In the genomic region with DNA sequence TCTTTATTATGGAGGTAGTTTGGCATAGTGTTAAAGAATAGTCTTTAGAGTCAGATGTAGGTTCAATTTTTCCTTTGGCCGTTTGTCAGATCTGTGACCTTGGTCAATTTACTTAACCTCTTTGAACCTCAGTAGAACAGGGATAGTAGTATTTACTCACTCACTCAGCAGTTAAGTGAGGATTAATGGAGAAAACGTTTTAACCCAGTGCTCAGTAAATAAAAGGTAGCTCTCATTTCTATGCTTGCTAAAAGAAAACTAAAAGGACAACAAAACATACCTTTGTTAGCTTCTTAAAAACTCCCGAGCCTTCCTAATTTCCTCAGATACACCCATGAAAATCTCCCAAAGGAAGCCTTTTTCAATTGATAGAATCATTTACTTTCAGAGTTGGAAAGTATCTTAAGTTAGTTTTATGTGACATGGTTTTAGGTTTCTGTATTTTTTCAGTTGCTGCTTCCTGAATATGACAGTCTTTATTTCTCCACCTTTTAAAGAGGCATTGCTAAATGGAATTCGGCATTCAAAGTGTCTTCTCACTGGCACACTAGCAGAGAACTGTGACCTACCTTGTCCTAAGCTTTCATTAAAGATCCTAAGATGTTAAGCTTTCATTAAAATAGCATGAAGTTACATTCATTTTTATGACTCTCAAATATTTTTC, we compare ENCODE assay signal across 12 cellular contexts. TPM values are rescaled to one million over a fixed set of nuclear protein-coding genes. Genes with fewer than 3 reads are reported as not detected.
A peak's percentile ranks its signal among the peaks of the same experiment; 100 is the strongest.
DNase-seq lines count a peak whose midpoint lies in the region; ATAC-seq, FAIRE-seq and TF ChIP-seq lines count a peak whose summit lies in the region.
"Had no signal": no experiment of that assay in that cellular context is flagged by ENCODE, and none has a peak within 500 bp of the region (broad histone marks: within the 10 kb centered on the region; RNA-seq: fewer than 3 reads in every experiment).

No MANE protein-coding gene starts in this region.

- H3K4me2 ChIP-seq in Loucy (ENCODE audit: low read depth, low read length, poor library complexity, severe bottlenecking) = peak overlapping the region; percentile 86

- peak overlapping the region; percentile 60 for H3K4me3 ChIP-seq in Loucy (ENCODE audit: low read length, poor library complexity, severe bottlenecking)
- no peak overlapping the region for H3K4me3 ChIP-seq in SJCRH30
- H3K4me3 ChIP-seq in gastroesophageal sphincter = no peak overlapping the region

- no peak for TF ChIP-seq POLR2A in gastroesophageal sphincter (IDR thresholded peaks at IDR 0.05)

- no peak for ATAC-seq in gastroesophageal sphincter
- ATAC-seq: naive thymus-derived CD8-positive, alpha-beta T cell had no signal

- CTCF ChIA-PET in Calu3 (lab: Charles Lee) (interaction anchor here (1.2 kb wide), 1 partner anchor 37 kb away, joined by 3 read pairs; no protein-coding TSS in a partner anchor), MCF 10A (lab: Yijun Ruan, JAX) (interaction anchor here (0.6 to 1.0 kb wide), 6 partner anchors 9 to 402 kb away, joined by 3 to 5 read pairs (median 4); no protein-coding TSS in a partner anchor)

- no peak overlapping the region for H3K27ac ChIP-seq in SJCRH30
- H3K27ac ChIP-seq in gastroesophageal sphincter = no peak overlapping the region

- H3K27me3 Mint-ChIP-seq in Calu3 (ENCODE audit: unreplicated experiment) (no peaks in the 10 kb centered on the region), MCF 10A (ENCODE audit: insufficient read depth, unreplicated experiment) (no peaks in the 10 kb centered on the region)
- H3K27me3 Mint-ChIP-seq: naive thymus-derived CD8-positive, alpha-beta T cell had no signal

- H3K4me1 ChIP-seq in Loucy (ENCODE audit: insufficient read depth, low read length, poor library complexity, severe bottlenecking) (peaks cover 60% of the 10 kb centered on the region), SJCRH30 (0 out of 2 replicates have a peak, but pooled peaks cover 3% of the 10 kb centered on the region), gastroesophageal sphincter (peaks cover 0 to 64% (median 5%) of the 10 kb centered on the region in 3 donors)

- no peak for FAIRE-seq in HTR-8/SVneo (lab: Jason Lieb, UNC)

- H3F3A ChIP-seq in Loucy (ENCODE audit: low read depth) = no peaks in the 10 kb centered on the region

- WGBS in gastroesophageal sphincter (ENCODE audit: low coverage in 1 of 2), 2 donors = 22 to 24% methylated on average over 4 of the region's 4 CpGs

- H3K27me3 ChIP-seq in Loucy (ENCODE audit: insufficient read depth, low read length, poor library complexity, severe bottlenecking) (no peaks in the 10 kb centered on the region), SJCRH30 (no peaks in the 10 kb centered on the region), gastroesophageal sphincter (no peaks in the 10 kb centered on the region)

- H3K79me2 ChIP-seq in Loucy (ENCODE audit: insufficient read depth, low read length) = peaks cover 100% of the 10 kb centered on the region

- H3K36me3 Mint-ChIP-seq in Calu3 (ENCODE audit: insufficient read depth, unreplicated experiment) (no peaks in the 10 kb centered on the region), MCF 10A (ENCODE audit: insufficient read depth, unreplicated experiment) (no peaks in the 10 kb centered on the region)

- BruUV-seq in Calu3 (replicated peaks; lab: Mats Ljungman, UMichigan) (no TSS peak), MCF 10A (replicated peaks; lab: Mats Ljungman, UMichigan) (no TSS peak)

- H3K36me3 ChIP-seq in Loucy (ENCODE audit: insufficient read depth, low read length) = no peaks in the 10 kb centered on the region
- H3K36me3 ChIP-seq in SJCRH30 = no peaks in the 10 kb centered on the region
- H3K36me3 ChIP-seq in gastroesophageal sphincter = no peaks in the 10 kb centered on the region

- H3K4me3 Mint-ChIP-seq in Calu3 (ENCODE audit: low read depth, unreplicated experiment) = peak overlapping the region; percentile 61
- peak overlapping the region; percentile 62 for H3K4me3 Mint-ChIP-seq in MCF 10A (ENCODE audit: unreplicated experiment)

- POLR2A ChIA-PET in MCF 10A (lab: Yijun Ruan, JAX) = interaction anchor here (1.8 kb wide), 1 partner anchor 9 kb away, joined by 7 read pairs; no protein-coding TSS in a partner anchor

- H4K20me1 ChIP-seq in Loucy (ENCODE audit: insufficient read depth, low read length, poor library complexity, severe bottlenecking) = peaks cover 50% of the 10 kb centered on the region

- H3K4me1 Mint-ChIP-seq in Calu3 (ENCODE audit: low read depth, unreplicated experiment) (peaks cover 74% of the 10 kb centered on the region), MCF 10A (ENCODE audit: insufficient read depth, unreplicated experiment) (peaks cover 40% of the 10 kb centered on the region)

- peak overlapping the region; percentile 83 for H3K27ac Mint-ChIP-seq in Calu3 (ENCODE audit: unreplicated experiment)
- peak overlapping the region; percentile 68 for H3K27ac Mint-ChIP-seq in MCF 10A (ENCODE audit: low read depth, unreplicated experiment)

- H3K9ac ChIP-seq in Loucy (ENCODE audit: low read depth, low read length, poor library complexity, severe bottlenecking) = peak overlapping the region; percentile 29

- H3K9me3 Mint-ChIP-seq in Calu3 (ENCODE audit: low read depth, unreplicated experiment) (peaks cover 5% of the 10 kb centered on the region), MCF 10A (ENCODE audit: unreplicated experiment) (peaks cover 7% of the 10 kb centered on the region)

- no peak overlapping the region for H2AFZ ChIP-seq in Loucy (ENCODE audit: low read length)

- TF ChIP-seq EP300 in gastroesophageal sphincter (IDR thresholded peaks at IDR 0.05) = no peak

- H3K9me2 ChIP-seq in Loucy (replicated peaks; ENCODE audit: low read depth, low read length) = no peaks in the 10 kb centered on the region

- TF ChIP-seq CTCF in Calu3 (IDR thresholded peaks at IDR 0.05; ENCODE audit: unreplicated experiment) (no peak), Loucy (conservative IDR thresholded peaks at IDR 0.05; ENCODE audit: low read length) (no peak), MCF 10A (IDR thresholded peaks at IDR 0.05; ENCODE audit: unreplicated experiment) (no peak), gastroesophageal sphincter (IDR thresholded peaks at IDR 0.05) (no peak)

- DNase-seq in Calu3 (no peak), MCF 10A (ENCODE audit: unreplicated experiment) (no peak), myocyte (ENCODE audit: low read depth) (peak; percentile 3), SJCRH30 (no peak), islet precursor cell (no peak), HTR-8/SVneo (ENCODE audit: insufficient read length, low spot score) (no peak)
- DNase-seq: HCEC 1CT; hippocampal formation; naive thymus-derived CD8-positive, alpha-beta T cell; NK-92 treated with Interleukin-12 subunit alpha and Interleukin-12 subunit beta, amount 100 ng/mL, for 24 hours had no signal

- H3K9me3 ChIP-seq in Loucy (ENCODE audit: insufficient read depth, low read depth, low read length) = no peaks in the 10 kb centered on the region
- H3K9me3 ChIP-seq in SJCRH30 (replicated peaks) = no peaks in the 10 kb centered on the region
- no peaks in the 10 kb centered on the region for H3K9me3 ChIP-seq in gastroesophageal sphincter

- intact Hi-C loops in Calu3 (cut with micrococcal nuclease; ENCODE audit: unreplicated experiment) (no loop called here), MCF 10A (cut with micrococcal nuclease) (no loop called here)

RNA-seq across cellular contexts. Expression of a gene that starts 7.8 kb away (rescaled TPM):
- total RNA-seq in Calu3 (2022) (51.0 and 59.3 TPM in 2 replicates), MCF 10A (2022) (26.5 and 32.5 TPM in 2 replicates), myocyte (42.0 and 43.2 TPM in 2 replicates), gastroesophageal sphincter (10 to 100 TPM; 26.8 to 60.2 (median 33.8) TPM)
- 13.7 TPM for polyA plus RNA-seq in myocyte (2012)
- total RNA-seq in SJCRH30 (2014; rRNA removed; shearing (Covaris generic)) = 52.0 and 53.4 TPM in 2 replicates
